Comparison of ENCODE assay signal across 18 cellular contexts in genomic region chr5:75933489-75933888, GRCh38.
"Had no signal": no experiment of that assay in that cellular context is flagged by ENCODE, and none has a peak within 500 bp of the region (broad histone marks: within the 10 kb centered on the region; RNA-seq: fewer than 3 reads in every experiment).

No MANE protein-coding gene starts in this region.

- H3K4me1 ChIP-seq: foreskin keratinocyte had no signal

- H3K4me1 Mint-ChIP-seq: activated B cell treated with CpG ODN at 0.5 μM for 24 hours; activated CD4-positive, alpha-beta T cell treated with anti-CD3 and anti-CD28 coated beads, Interleukin-2, amount 10 ng/mL, durations not matched to agents 24 days and 14 days; activated naive CD8-positive, alpha-beta T cell treated with anti-CD3 and anti-CD28 coated beads for 36 hours; stimulated activated memory B cell treated with anti-CD40 and anti-IgM and Interleukin-4, amounts not matched to agents 10 μg/mL and 1 μg/mL and 100 μg/mL, for 72 hours had no signal

- H3K36me3 Mint-ChIP-seq: activated naive CD8-positive, alpha-beta T cell treated with anti-CD3 and anti-CD28 coated beads for 36 hours; brain; natural killer cell treated with Interleukin-12 subunit alpha and Interleukin-12 subunit beta and Interleukin-15 and Interleukin-18, amount 100 ng/mL, for 72 hours; stimulated activated memory B cell treated with anti-CD40 and anti-IgM and Interleukin-4, amounts not matched to agents 10 μg/mL and 1 μg/mL and 100 μg/mL, for 72 hours had no signal

- H3K27ac ChIP-seq: foreskin keratinocyte had no signal

- H3K9me3 Mint-ChIP-seq: activated B cell treated with CpG ODN at 0.5 μM for 24 hours; activated CD4-positive, alpha-beta T cell treated with anti-CD3 and anti-CD28 coated beads, Interleukin-2, amount 10 ng/mL, durations not matched to agents 24 days and 14 days; activated naive CD8-positive, alpha-beta T cell treated with anti-CD3 and anti-CD28 coated beads for 36 hours; brain; natural killer cell treated with Interleukin-12 subunit alpha and Interleukin-12 subunit beta and Interleukin-15 and Interleukin-18, amount 100 ng/mL, for 72 hours; stimulated activated memory B cell treated with anti-CD40 and anti-IgM and Interleukin-4, amounts not matched to agents 10 μg/mL and 1 μg/mL and 100 μg/mL, for 72 hours had no signal

- H3K4me3 Mint-ChIP-seq: activated B cell treated with CpG ODN at 0.5 μM for 24 hours; activated CD4-positive, alpha-beta T cell treated with anti-CD3 and anti-CD28 coated beads, Interleukin-2, amount 10 ng/mL, durations not matched to agents 24 days and 14 days; activated CD8-positive, alpha-beta T cell treated with anti-CD3 and anti-CD28 coated beads, Interleukin-2, amount 10 ng/mL, durations not matched to agents 7 days and 5 days; activated naive CD8-positive, alpha-beta T cell treated with anti-CD3 and anti-CD28 coated beads for 36 hours; brain; natural killer cell treated with Interleukin-12 subunit alpha and Interleukin-12 subunit beta and Interleukin-15 and Interleukin-18, amount 100 ng/mL, for 72 hours; stimulated activated memory B cell treated with anti-CD40 and anti-IgM and Interleukin-4, amounts not matched to agents 10 μg/mL and 1 μg/mL and 100 μg/mL, for 72 hours had no signal

- DNase-seq: activated B cell treated with CpG ODN at 0.5 μM for 24 hours; activated CD4-positive, alpha-beta T cell treated with anti-CD3 and anti-CD28 coated beads, Interleukin-2, amount 10 ng/mL, durations not matched to agents 24 days and 14 days; activated CD8-positive, alpha-beta memory T cell treated with anti-CD3 and anti-CD28 coated beads, Interleukin-2, amount 50 U/mL, for 4 hours; activated CD8-positive, alpha-beta T cell treated with anti-CD3 and anti-CD28 coated beads, Interleukin-2, amount 10 ng/mL, durations not matched to agents 7 days and 5 days; activated gamma-delta T cell; activated naive CD8-positive, alpha-beta T cell treated with anti-CD3 and anti-CD28 coated beads for 36 hours; activated T-cell treated with anti-CD3 and anti-CD28 coated beads, Interleukin-2, amount 50 U/mL, for 48 hours; cerebellar nuclear complex; effector memory CD4-positive, alpha-beta T cell; foreskin keratinocyte; kidney glomerular epithelial cell; left ventricle myocardium superior; mesenchymal stem cell; retina; stimulated activated CD4-positive, alpha-beta T cell treated with anti-CD3 and anti-CD28 coated beads, Interleukin-2, amount 100 ng/mL, for 48 hours had no signal

- H3K27ac Mint-ChIP-seq: activated B cell treated with CpG ODN at 0.5 μM for 24 hours; activated CD4-positive, alpha-beta T cell treated with anti-CD3 and anti-CD28 coated beads, Interleukin-2, amount 10 ng/mL, durations not matched to agents 24 days and 14 days; activated CD8-positive, alpha-beta T cell treated with anti-CD3 and anti-CD28 coated beads, Interleukin-2, amount 10 ng/mL, durations not matched to agents 7 days and 5 days; activated naive CD8-positive, alpha-beta T cell treated with anti-CD3 and anti-CD28 coated beads for 36 hours; brain; natural killer cell treated with Interleukin-12 subunit alpha and Interleukin-12 subunit beta and Interleukin-15 and Interleukin-18, amount 100 ng/mL, for 72 hours; stimulated activated memory B cell treated with anti-CD40 and anti-IgM and Interleukin-4, amounts not matched to agents 10 μg/mL and 1 μg/mL and 100 μg/mL, for 72 hours had no signal

- H3K27me3 ChIP-seq: foreskin keratinocyte had no signal
